Comparison of ENCODE assay signal across 10 cellular contexts in the genomic region with DNA sequence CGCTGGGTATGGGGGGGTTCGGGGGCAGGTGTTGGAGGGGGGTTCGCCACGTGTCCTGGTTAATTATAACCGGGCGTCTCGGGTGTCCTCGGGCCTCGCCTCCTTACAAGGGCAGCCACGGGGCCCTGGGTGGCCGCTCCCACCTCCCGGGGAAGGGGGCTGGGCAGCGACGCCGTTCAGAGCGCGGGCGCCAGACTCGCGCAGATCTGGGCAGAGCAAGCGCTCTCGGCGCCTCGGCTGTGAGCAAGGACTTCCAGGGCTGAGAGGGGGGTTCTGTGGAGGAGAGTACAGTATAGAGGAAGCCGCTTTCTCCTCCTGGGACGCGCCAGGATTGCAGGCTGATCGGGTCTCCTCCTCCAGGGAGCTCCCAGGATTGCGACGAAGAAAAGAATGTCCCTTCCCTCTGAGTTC. TPM values are rescaled to one million over a fixed set of nuclear protein-coding genes. Genes with fewer than 3 reads are reported as not detected.
DNase-seq lines count a peak whose midpoint lies in the region; ATAC-seq and TF ChIP-seq lines count a peak whose summit lies in the region.
"Had no signal": no experiment of that assay in that cellular context is flagged by ENCODE, and none has a peak within 500 bp of the region (broad histone marks: within the 10 kb centered on the region; RNA-seq: fewer than 3 reads in every experiment).

No MANE protein-coding gene starts in this region.

- no peak for ATAC-seq in HG03159 (IDR thresholded peaks at IDR 0.05; ENCODE audit: unreplicated experiment)

- H4K20me1 ChIP-seq in H9 (ENCODE audit: control insufficient read depth, insufficient read depth, insufficient read length): no peaks in the 10 kb centered on the region

- no peak overlapping the region for H3K9ac ChIP-seq in H9 (ENCODE audit: extremely low read depth, insufficient read length, low read length)
- no peak overlapping the region for H3K9ac ChIP-seq in iPS-18a (ENCODE audit: low read length)

- no peak overlapping the region for H3K56ac ChIP-seq in H9 (ENCODE audit: insufficient read length, low read depth, low read length)

- H3T11ph ChIP-seq in H9 (ENCODE audit: low read length): no peak overlapping the region

- H3K23ac ChIP-seq in H9 (ENCODE audit: insufficient read length, low read depth, low read length): no peak overlapping the region

- DNase-seq in H9 (peak; percentile 60), brain microvascular endothelial cell (no peak), sigmoid colon (peak; percentile 83), medulla oblongata (ENCODE audit: extremely low spot score) (no peak), COLO668 (lab: John Stamatoyannopoulos, UW; ENCODE audit: unreplicated experiment) (no peak), amniotic stem cell (lab: John Stamatoyannopoulos, UW) (no peak)
- DNase-seq: activated gamma-delta T cell, substantia nigra had no signal

- H2BK5ac ChIP-seq in H9 (ENCODE audit: insufficient read length, low read length): no peak overlapping the region

- no peak overlapping the region for H4K8ac ChIP-seq in H9 (replicated peaks; ENCODE audit: insufficient read length, low read depth, low read length)

- TF ChIP-seq POLR2A in sigmoid colon (IDR thresholded peaks at IDR 0.05): peak; percentile 37 to 73

- no peaks in the 10 kb centered on the region for H3K79me2 ChIP-seq in H9 (ENCODE audit: insufficient read depth, low read length)

- peak overlapping the region; percentile 13 for H3K18ac ChIP-seq in H9 (ENCODE audit: insufficient read length, low read depth, low read length)

- H3K23me2 ChIP-seq in H9 (ENCODE audit: insufficient read length, low read depth, low read length, poor library complexity, severe bottlenecking): no peaks in the 10 kb centered on the region

- no peaks in the 10 kb centered on the region for H3K27me3 ChIP-seq in H9 (ENCODE audit: insufficient read depth, low read length)
- H3K27me3 ChIP-seq in brain microvascular endothelial cell (replicated peaks): peaks cover 7% of the 10 kb centered on the region
- peaks cover 25% of the 10 kb centered on the region for H3K27me3 ChIP-seq in iPS-18a (ENCODE audit: control insufficient read depth, insufficient read depth, low read length)
- peaks cover 4 to 11% (median 5%) of the 10 kb centered on the region in 3 donors for H3K27me3 ChIP-seq in sigmoid colon

- H3K4me3 ChIP-seq in brain microvascular endothelial cell (ENCODE audit: low read depth, low read length): peak overlapping the region; percentile 34
- H3K4me3 ChIP-seq in iPS-18a (ENCODE audit: low read length): peak overlapping the region; percentile 50
- peak overlapping the region; percentile 18 to 47 (median 37) for H3K4me3 ChIP-seq in sigmoid colon

- no peaks in the 10 kb centered on the region for H3K36me3 Mint-ChIP-seq in H9 (ENCODE audit: insufficient read depth in 1 of 3, low read depth in 3 of 3)

- intact Hi-C loops in sigmoid colon (cut with DNase I): no loop called here

- H3K79me1 ChIP-seq in H9 (ENCODE audit: insufficient read depth, low read depth, low read length, poor library complexity, severe bottlenecking): no peaks in the 10 kb centered on the region

- peak overlapping the region; percentile 72 for H3K4me2 ChIP-seq in H9 (ENCODE audit: insufficient read depth, insufficient read length, low read length)

- H3K14ac ChIP-seq in H9 (ENCODE audit: insufficient read depth, low read length): peak overlapping the region; percentile 1; the same call in 1 of the 2 replicates

- H3K4me1 ChIP-seq in H9 (ENCODE audit: insufficient read depth, low read length) (no peaks in the 10 kb centered on the region), iPS-18a (ENCODE audit: control insufficient read depth, low read depth, low read length) (peaks cover 3% of the 10 kb centered on the region), sigmoid colon (peaks cover 0 to 40% (median 37%) of the 10 kb centered on the region in 4 donors)

- H3K4ac ChIP-seq in H9 (ENCODE audit: low read depth, low read length): no peak overlapping the region

- H2BK20ac ChIP-seq in H9 (ENCODE audit: low read depth, low read length, poor library complexity, severe bottlenecking): no peak overlapping the region

- H2BK12ac ChIP-seq in H9 (ENCODE audit: insufficient read length, low read depth, low read length): no peak overlapping the region

- H2AK5ac ChIP-seq in H9 (ENCODE audit: insufficient read length, low read length): no peak overlapping the region

- H3K4me1 Mint-ChIP-seq in H9: peaks cover 15 to 29% of the 10 kb centered on the region in 2 experiments

- no peak overlapping the region for H3K27ac Mint-ChIP-seq in H9

- peak overlapping the region; percentile 39 to 63 for H3K4me3 Mint-ChIP-seq in H9

- in situ Hi-C loops in brain microvascular endothelial cell (cut with HindIII; ENCODE audit: low pct_ligation_motif_present, low sequenced_read_pairs): no loop called here

- no peak overlapping the region for H3K27ac ChIP-seq in H9 (ENCODE audit: insufficient read length, low read depth, low read length)
- H3K27ac ChIP-seq in brain microvascular endothelial cell: no peak overlapping the region
- no peak overlapping the region for H3K27ac ChIP-seq in iPS-18a (ENCODE audit: low read length)
- H3K27ac ChIP-seq in sigmoid colon: peak overlapping the region; percentile 71 to 83 (median 79)

- H3K9me3 Mint-ChIP-seq in H9: no peaks in the 10 kb centered on the region; a peak in 1 of 5 replicates

- H4K5ac ChIP-seq in H9 (ENCODE audit: insufficient read length, low read depth, low read length): no peak overlapping the region

- no peak overlapping the region for H2AFZ ChIP-seq in H9 (ENCODE audit: low read length)

- no peak overlapping the region for H4K91ac ChIP-seq in H9 (ENCODE audit: insufficient read length, low read depth, low read length)

- H2BK120ac ChIP-seq in H9 (ENCODE audit: low read depth, low read length, poor library complexity, severe bottlenecking): no peak overlapping the region

- peaks cover 41% of the 10 kb centered on the region for H3K27me3 Mint-ChIP-seq in H9 (ENCODE audit: low read depth)

- H3K9me3 ChIP-seq in H9 (ENCODE audit: control insufficient read depth, low read depth, low read length) (no peaks in the 10 kb centered on the region), iPS-18a (ENCODE audit: control insufficient read depth, low read depth, low read length) (no peaks in the 10 kb centered on the region), sigmoid colon (no peaks in the 10 kb centered on the region)

- no peak for TF ChIP-seq EP300 in sigmoid colon (IDR thresholded peaks at IDR 0.05)

- H3K36me3 ChIP-seq in brain microvascular endothelial cell (replicated peaks) (no peaks in the 10 kb centered on the region), iPS-18a (ENCODE audit: control insufficient read depth, low read depth, low read length) (no peaks in the 10 kb centered on the region), sigmoid colon (no peaks in the 10 kb centered on the region)

- H2BK15ac ChIP-seq in H9 (ENCODE audit: low read depth, low read length): no peak overlapping the region

- no peak for TF ChIP-seq CTCF in H9 (conservative IDR thresholded peaks at IDR 0.05)
- no peak for TF ChIP-seq CTCF in brain microvascular endothelial cell (IDR thresholded peaks at IDR 0.05; ENCODE audit: low read depth, low read length, missing control alignments)
- no peak for TF ChIP-seq CTCF in sigmoid colon (IDR thresholded peaks at IDR 0.05)

- WGBS in H9 (ENCODE audit: extremely low coverage, insufficient read length, low lambda C conversion rate): no CpG with 5 or more reads among the region's 30 CpGs
- WGBS in sigmoid colon, 2 donors: 3 to 4% methylated on average over 30 of the region's 30 CpGs

RNA-seq across cellular contexts. Expression of gene CKM, which starts 1.0 kb away (rescaled TPM):
- total RNA-seq in H9 (2021) (0.13 TPM in 1 of 2 replicates, not detected in the other), sigmoid colon (1 to 10 TPM in 1 of 4 donors, under 1 TPM in 3; 0.66 to 1.1 (median 0.77) TPM)
- 10 to 100 TPM in 1 of 3 donors, 1 to 10 TPM in 1, under 1 TPM in 1; 0.48 to 14.4 (median 5.8) TPM for polyA plus RNA-seq in sigmoid colon

RNA-seq across cellular contexts. Expression of gene KLC3, which starts 16.9 kb away (rescaled TPM):
- total RNA-seq in H9 (2021) (3.8 and 4.8 TPM in 2 replicates), sigmoid colon (not detected)
- under 1 TPM in 1 of 3 donors, not detected in 2; 0.09 TPM for polyA plus RNA-seq in sigmoid colon

RNA-seq across cellular contexts. Expression of gene ERCC2, which starts 46.7 kb away (rescaled TPM):
- total RNA-seq in H9 (2021): 94.4 and 98.7 TPM in 2 replicates
- 10 to 100 TPM in 1 of 4 donors, 1 to 10 TPM in 3; 4.6 to 12.8 (median 9.8) TPM for total RNA-seq in sigmoid colon
- polyA plus RNA-seq in sigmoid colon: 10 to 100 TPM in 1 of 3 donors, 1 to 10 TPM in 2; 4.2 to 12.9 (median 9.0) TPM

Comparison
In these comparisons a context has a peak if more than half of its experiments do, and no peak if none do; other contexts are left out.
1. DNase-seq: peak in H9 (single experiment) and sigmoid colon (single experiment); none in brain microvascular endothelial cell (single experiment), medulla oblongata (single experiment), COLO668 (single experiment) and amniotic stem cell (single experiment).
2. H3K27ac ChIP-seq: peak in sigmoid colon (4 of 4); none in H9 (single experiment), brain microvascular endothelial cell (single experiment) and iPS-18a (single experiment).
3. Peak in every context shown above with its lines, with median percentiles within 50 percentile points of each other: H3K4me3 ChIP-seq.